Comparison of ENCODE assay signal across 8 cellular contexts in the genomic region with DNA sequence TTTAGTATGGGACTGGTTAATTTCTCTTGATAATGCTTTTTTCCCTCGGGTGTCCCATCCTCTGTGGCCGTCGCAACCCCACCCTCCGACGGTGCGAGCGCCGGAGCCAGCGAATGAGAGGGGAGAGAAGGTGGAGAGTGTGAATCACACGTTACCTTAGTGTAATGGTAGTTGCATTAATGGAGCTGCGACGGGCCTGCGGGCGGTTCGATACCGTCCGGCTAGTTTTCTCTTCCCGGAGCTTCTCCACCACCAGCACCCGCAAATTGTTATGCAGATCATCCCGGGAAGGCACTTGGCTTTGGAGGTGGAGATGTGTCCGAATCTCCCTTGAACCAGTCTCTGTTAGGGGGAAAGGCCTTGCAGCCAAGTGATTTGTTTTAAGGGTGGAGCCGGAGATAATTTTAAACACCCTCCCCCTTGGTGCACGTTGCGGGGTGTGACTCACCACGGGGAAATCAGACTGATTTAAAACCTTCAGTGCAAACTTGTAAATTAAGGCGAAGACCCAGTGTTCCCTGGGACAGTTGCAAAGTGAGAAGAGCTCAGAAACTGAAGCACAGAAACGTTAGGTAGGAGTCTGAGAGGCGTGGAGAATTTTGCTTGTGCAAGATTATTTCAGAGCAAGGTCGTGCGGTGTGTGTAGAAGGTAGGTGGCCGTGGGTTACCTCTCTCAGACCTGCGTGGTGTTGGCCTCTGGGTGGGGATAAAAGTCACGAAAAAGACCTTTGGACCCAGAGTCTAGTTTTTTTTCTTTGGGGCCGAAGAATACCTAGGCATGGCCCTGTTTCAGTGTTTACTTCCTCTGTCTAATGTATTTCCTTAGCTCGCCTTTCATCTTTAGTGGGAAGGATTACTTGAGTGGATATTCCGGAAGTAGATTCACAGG. TPM values are rescaled to one million over a fixed set of nuclear protein-coding genes. Genes with fewer than 3 reads are reported as not detected.
DNase-seq lines count a peak whose midpoint lies in the region; ATAC-seq and TF ChIP-seq lines count a peak whose summit lies in the region.

No MANE protein-coding gene starts in this region.

- peak; percentile 40 for ATAC-seq in GM21526 (IDR thresholded peaks at IDR 0.05; ENCODE audit: low FRiP score, unreplicated experiment)

- H3K27me3 ChIP-seq in DOHH2 (ENCODE audit: control insufficient read depth, low read length) (no peaks in the 10 kb centered on the region; the same call in 1 of the 2 replicates), ascending aorta (no peaks in the 10 kb centered on the region)

- H3K4me1 ChIP-seq in DOHH2 (ENCODE audit: control insufficient read depth, low read length) (peaks cover 84% of the 10 kb centered on the region), ascending aorta (peaks cover 5 to 29% of the 10 kb centered on the region in 2 donors)

- peaks cover 46% of the 10 kb centered on the region for H3F3A ChIP-seq in DOHH2 (ENCODE audit: control insufficient read depth, insufficient read depth)

- H3K9me2 ChIP-seq in DOHH2 (replicated peaks; ENCODE audit: control insufficient read depth, low read length) = no peaks in the 10 kb centered on the region

- H3K36me3 ChIP-seq in DOHH2 (ENCODE audit: control insufficient read depth, low read length) = no peaks in the 10 kb centered on the region
- H3K36me3 ChIP-seq in ascending aorta = no peaks in the 10 kb centered on the region

- H3K9me3 ChIP-seq in DOHH2 (ENCODE audit: control insufficient read depth, insufficient read depth, low read length) = no peaks in the 10 kb centered on the region
- H3K9me3 ChIP-seq in ascending aorta = no peaks in the 10 kb centered on the region

- TF ChIP-seq CTCF in DOHH2 (IDR thresholded peaks at IDR 0.05; ENCODE audit: low read depth, low read length, poor library complexity, severe bottlenecking) (no peak), ascending aorta (IDR thresholded peaks at IDR 0.05) (no peak)

- H3K4me3 ChIP-seq in DOHH2 (ENCODE audit: low read length) (peak overlapping the region; percentile 91), ascending aorta (peak overlapping the region; percentile 91 to 98), iPS-11a (ENCODE audit: low read depth, low read length) (peak overlapping the region; percentile 85), skin epidermis (peak overlapping the region; percentile 81 to 93 (median 87))

- H4K20me1 ChIP-seq in DOHH2 (ENCODE audit: control insufficient read depth, insufficient read depth, low read depth, low read length) = no peaks in the 10 kb centered on the region; the same call in 1 of the 2 replicates

- peaks cover 33% of the 10 kb centered on the region for H3K79me2 ChIP-seq in DOHH2 (ENCODE audit: control insufficient read depth, low read length)

- H3K4me2 ChIP-seq in DOHH2 (ENCODE audit: low read length) = peak overlapping the region; percentile 98

- H3K27ac ChIP-seq in DOHH2 (ENCODE audit: low read depth, low read length) = peak overlapping the region; percentile 45
- H3K27ac ChIP-seq in ascending aorta = peak overlapping the region; percentile 94 to 99
- peak overlapping the region; percentile 87 to 99 (median 98) for H3K27ac ChIP-seq in skin epidermis

- intact Hi-C loops in ascending aorta (cut with DNase I) = loop anchor here (1.0 to 10.0 kb wide), 8 partner anchors 157 to 1589 kb away; a partner anchor contains a TSS

- DNase-seq in HuH-7.5 (ENCODE audit: low spot score) = peak; percentile 66
- peak; percentile 22 to 90 (median 61) for DNase-seq in T-helper 2 cell
- DNase-seq in ascending aorta (ENCODE audit: low spot score in 2 of 2) = peak in 1 of 2 donors; percentile 88
- DNase-seq in foreskin melanocyte = no peak

RNA-seq across cellular contexts. Expression of a gene that starts 1.3 kb away (rescaled TPM):
- 112 TPM for total RNA-seq in ascending aorta

RNA-seq across cellular contexts. Expression of a gene that starts 43.9 kb away (rescaled TPM):
- not detected for total RNA-seq in ascending aorta

Comparison
In these comparisons a context has a peak if more than half of its experiments do, and no peak if none do; other contexts are left out.
1. H3K27ac ChIP-seq: peak in every context shown above with its lines; median percentile 98 in skin epidermis; 96 in ascending aorta; 45 in DOHH2.